29 cellular contexts compared by ENCODE assay signal in genomic region chr6:22582806-22583205, GRCh38. TPM values are rescaled to one million over a fixed set of nuclear protein-coding genes. Genes with fewer than 3 reads are reported as not detected.
"Had no signal": no experiment of that assay in that cellular context is flagged by ENCODE, and none has a peak within 500 bp of the region (broad histone marks: within the 10 kb centered on the region; RNA-seq: fewer than 3 reads in every experiment).

No MANE protein-coding gene starts in this region.

- H3K9me3 Mint-ChIP-seq: activated CD4-positive, alpha-beta T cell treated with anti-CD3 and anti-CD28 coated beads, Interleukin-2, amount 10 ng/mL, durations not matched to agents 7 days and 5 days; activated CD8-positive, alpha-beta T cell treated with anti-CD3 and anti-CD28 coated beads for 36 hours; activated naive CD8-positive, alpha-beta T cell treated with anti-CD3 and anti-CD28 coated beads, Interleukin-2, amount 50 U/mL, for 24 hours; activated T-helper 1 cell treated with anti-CD3 and anti-CD28 coated beads, Interleukin-12 subunit alpha, Interleukin-12 subunit beta, Interleukin-2, Interleukin-4 antibody, amounts not matched to agents 30 ng/mL and 10 ng/mL and 1 ng/mL, durations not matched to agents 14 hours and 24 hours and 36 hours had no signal

- H3K4me3 Mint-ChIP-seq: activated CD4-positive, alpha-beta T cell treated with anti-CD3 and anti-CD28 coated beads, Interleukin-2, amount 10 ng/mL, durations not matched to agents 7 days and 5 days; activated CD8-positive, alpha-beta memory T cell treated with anti-CD3 and anti-CD28 coated beads, Interleukin-2, amount 10 ng/mL, durations not matched to agents 7 days and 5 days; activated CD8-positive, alpha-beta T cell treated with anti-CD3 and anti-CD28 coated beads for 36 hours; activated naive CD8-positive, alpha-beta T cell treated with anti-CD3 and anti-CD28 coated beads, Interleukin-2, amount 50 U/mL, for 24 hours; activated T-helper 1 cell treated with anti-CD3 and anti-CD28 coated beads, Interleukin-12 subunit alpha, Interleukin-12 subunit beta, Interleukin-2, Interleukin-4 antibody, amounts not matched to agents 30 ng/mL and 10 ng/mL and 1 ng/mL, durations not matched to agents 14 hours and 24 hours and 36 hours; natural killer cell; stimulated activated effector memory CD8-positive, alpha-beta T cell treated with anti-CD3 and anti-CD28 coated beads, Interleukin-12 subunit alpha, Interleukin-12 subunit beta, amount 100 ng/mL, for 72 hours had no signal

- H3K36me3 Mint-ChIP-seq: activated CD8-positive, alpha-beta memory T cell treated with anti-CD3 and anti-CD28 coated beads, Interleukin-2, amount 10 ng/mL, durations not matched to agents 7 days and 5 days; natural killer cell; stimulated activated effector memory CD8-positive, alpha-beta T cell treated with anti-CD3 and anti-CD28 coated beads, Interleukin-12 subunit alpha, Interleukin-12 subunit beta, amount 100 ng/mL, for 72 hours had no signal

- H3K27ac Mint-ChIP-seq: activated CD4-positive, alpha-beta T cell treated with anti-CD3 and anti-CD28 coated beads, Interleukin-2, amount 10 ng/mL, durations not matched to agents 7 days and 5 days; activated CD8-positive, alpha-beta memory T cell treated with anti-CD3 and anti-CD28 coated beads, Interleukin-2, amount 10 ng/mL, durations not matched to agents 7 days and 5 days; activated CD8-positive, alpha-beta T cell treated with anti-CD3 and anti-CD28 coated beads for 36 hours; activated naive CD8-positive, alpha-beta T cell treated with anti-CD3 and anti-CD28 coated beads, Interleukin-2, amount 50 U/mL, for 24 hours; activated T-helper 1 cell treated with anti-CD3 and anti-CD28 coated beads, Interleukin-12 subunit alpha, Interleukin-12 subunit beta, Interleukin-2, Interleukin-4 antibody, amounts not matched to agents 30 ng/mL and 10 ng/mL and 1 ng/mL, durations not matched to agents 14 hours and 24 hours and 36 hours; natural killer cell; stimulated activated effector memory CD8-positive, alpha-beta T cell treated with anti-CD3 and anti-CD28 coated beads, Interleukin-12 subunit alpha, Interleukin-12 subunit beta, amount 100 ng/mL, for 72 hours had no signal

- ATAC-seq: activated CD4-positive, CD25-positive, alpha-beta regulatory T cell treated with anti-CD3 and anti-CD28 coated beads, Interleukin-2, amount 50 U/mL, for 24 hours; activated CD8-positive, alpha-beta memory T cell treated with anti-CD3 and anti-CD28 coated beads, Interleukin-2, amount 10 ng/mL, durations not matched to agents 7 days and 5 days; activated CD8-positive, alpha-beta T cell treated with anti-CD3 and anti-CD28 coated beads for 36 hours; activated naive CD8-positive, alpha-beta T cell treated with anti-CD3 and anti-CD28 coated beads, Interleukin-2, amount 50 U/mL, for 24 hours; heart left ventricle; left ventricle myocardium superior; natural killer cell; stimulated activated effector memory CD8-positive, alpha-beta T cell treated with anti-CD3 and anti-CD28 coated beads, Interleukin-12 subunit alpha, Interleukin-12 subunit beta, amount 100 ng/mL, for 72 hours had no signal

- DNase-seq: activated CD4-positive, alpha-beta T cell treated with anti-CD3 and anti-CD28 coated beads, Interleukin-2, amount 10 ng/mL, durations not matched to agents 7 days and 5 days; activated CD8-positive, alpha-beta memory T cell treated with anti-CD3 and anti-CD28 coated beads, Interleukin-2, amount 10 ng/mL, durations not matched to agents 7 days and 5 days; activated CD8-positive, alpha-beta T cell treated with anti-CD3 and anti-CD28 coated beads for 36 hours; activated gamma-delta T cell; activated naive CD4-positive, alpha-beta T cell treated with anti-CD3 and anti-CD28 coated beads, Interleukin-2, amount 50 U/mL, for 16 hours; activated naive CD8-positive, alpha-beta T cell treated with anti-CD3 and anti-CD28 coated beads, Interleukin-2, amount 50 U/mL, for 24 hours; activated T-cell treated with anti-CD3 and anti-CD28 coated beads for 4 hours; aorta; brain microvascular endothelial cell; caudate nucleus; dermis blood vessel endothelial cell; effector CD8-positive, alpha-beta T cell; erythroblast; heart left ventricle; left ventricle myocardium superior; mammary epithelial cell; midbrain; natural killer cell; ovary; stimulated activated CD4-positive, alpha-beta T cell treated with anti-CD3 and anti-CD28 coated beads, Interleukin-1b, Interleukin-23, amount 100 ng/mL, for 48 hours; stomach; T-helper 2 cell; transverse colon had no signal

- H3K27me3 ChIP-seq: brain microvascular endothelial cell, heart left ventricle, ovary, stomach, transverse colon had no signal

- H3K27me3 Mint-ChIP-seq: activated CD4-positive, alpha-beta T cell treated with anti-CD3 and anti-CD28 coated beads, Interleukin-2, amount 10 ng/mL, durations not matched to agents 7 days and 5 days; activated CD8-positive, alpha-beta memory T cell treated with anti-CD3 and anti-CD28 coated beads, Interleukin-2, amount 10 ng/mL, durations not matched to agents 7 days and 5 days; activated CD8-positive, alpha-beta T cell treated with anti-CD3 and anti-CD28 coated beads for 36 hours; activated naive CD8-positive, alpha-beta T cell treated with anti-CD3 and anti-CD28 coated beads, Interleukin-2, amount 50 U/mL, for 24 hours had no signal

- H3K36me3 ChIP-seq: brain microvascular endothelial cell, heart left ventricle, ovary, prostate gland, stomach, transverse colon had no signal

- H3K4me3 ChIP-seq: heart left ventricle, ovary, prostate gland, skin epidermis, stomach, transverse colon had no signal

- H3K4me1 ChIP-seq: prostate gland, stomach, transverse colon had no signal

- H3K27ac ChIP-seq: brain microvascular endothelial cell, heart left ventricle, ovary, prostate gland, skin epidermis, stomach, transverse colon had no signal

- H3K4me1 Mint-ChIP-seq: activated CD4-positive, alpha-beta T cell treated with anti-CD3 and anti-CD28 coated beads, Interleukin-2, amount 10 ng/mL, durations not matched to agents 7 days and 5 days; activated CD8-positive, alpha-beta memory T cell treated with anti-CD3 and anti-CD28 coated beads, Interleukin-2, amount 10 ng/mL, durations not matched to agents 7 days and 5 days; activated naive CD8-positive, alpha-beta T cell treated with anti-CD3 and anti-CD28 coated beads, Interleukin-2, amount 50 U/mL, for 24 hours; natural killer cell; stimulated activated effector memory CD8-positive, alpha-beta T cell treated with anti-CD3 and anti-CD28 coated beads, Interleukin-12 subunit alpha, Interleukin-12 subunit beta, amount 100 ng/mL, for 72 hours had no signal

- H3K9me3 ChIP-seq: heart left ventricle, ovary, prostate gland, stomach, transverse colon had no signal

RNA-seq across cellular contexts. Expression of gene HDGFL1, which starts 13.4 kb away (rescaled TPM):
- total RNA-seq: activated CD4-positive, alpha-beta T cell treated with anti-CD3 and anti-CD28 coated beads, Interleukin-2, amount 10 ng/mL, durations not matched to agents 7 days and 5 days; activated CD8-positive, alpha-beta memory T cell treated with anti-CD3 and anti-CD28 coated beads, Interleukin-2, amount 10 ng/mL, durations not matched to agents 7 days and 5 days; activated CD8-positive, alpha-beta T cell treated with anti-CD3 and anti-CD28 coated beads for 36 hours; activated T-helper 1 cell treated with anti-CD3 and anti-CD28 coated beads, Interleukin-12 subunit alpha, Interleukin-12 subunit beta, Interleukin-2, Interleukin-4 antibody, amounts not matched to agents 30 ng/mL and 10 ng/mL and 1 ng/mL, durations not matched to agents 14 hours and 24 hours and 36 hours; aorta; dermis blood vessel endothelial cell; heart left ventricle; kidney epithelial cell; left ventricle myocardium superior; mammary epithelial cell; natural killer cell; ovary; stomach; transverse colon had no signal
- polyA plus RNA-seq: aorta, heart left ventricle, mammary epithelial cell, stomach had no signal
